Comparison of ENCODE assay signal across 23 cellular contexts in the genomic region with DNA sequence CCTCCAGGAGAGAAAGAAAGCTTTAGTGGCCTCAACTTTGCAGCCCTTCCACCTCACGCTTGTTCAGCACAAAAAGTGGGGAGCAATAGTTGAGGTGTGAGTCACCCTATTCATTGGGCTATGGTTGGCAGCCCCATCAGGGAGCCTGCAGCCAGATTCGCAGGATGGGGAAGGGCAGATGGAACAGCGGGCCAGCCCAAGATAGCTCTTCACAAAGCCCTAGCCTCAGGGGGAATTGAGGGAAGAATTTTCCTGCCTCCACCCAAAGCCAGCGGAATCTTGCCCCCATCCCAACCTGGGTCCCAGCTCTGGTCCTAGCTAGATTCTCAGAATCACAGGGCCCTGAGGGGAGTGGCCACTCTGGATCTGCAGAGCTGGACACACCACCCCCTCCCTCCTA. TPM values are rescaled to one million over a fixed set of nuclear protein-coding genes. Genes with fewer than 3 reads are reported as not detected.
DNase-seq lines count a peak whose midpoint lies in the region; ATAC-seq and TF ChIP-seq lines count a peak whose summit lies in the region.
"Had no signal": no experiment of that assay in that cellular context is flagged by ENCODE, and none has a peak within 500 bp of the region (broad histone marks: within the 10 kb centered on the region; RNA-seq: fewer than 3 reads in every experiment).

No MANE protein-coding gene starts in this region.

- H3K36me3 Mint-ChIP-seq in HFFc6 (ENCODE audit: low read depth), result no peaks in the 10 kb centered on the region

- H3K27ac ChIP-seq in RWPE1, result peak overlapping the region; percentile 100
- H3K27ac ChIP-seq: psoas muscle, SJSA1, tibial nerve had no signal

- no peak overlapping the region; the same call in 1 of the 2 replicates for H3K4me3 Mint-ChIP-seq in HFFc6
- H3K4me3 Mint-ChIP-seq: activated CD4-positive, alpha-beta T cell treated with anti-CD3 and anti-CD28 coated beads, Interleukin-2, amount 10 ng/mL, durations not matched to agents 24 days and 14 days; activated naive CD4-positive, alpha-beta T cell treated with anti-CD3 and anti-CD28 coated beads for 36 hours; nephron progenitor cell had no signal

- POLR2A ChIA-PET in RWPE1 (lab: Yijun Ruan, JAX; ENCODE audit: low non-redundant PET), result no interaction called here

- H3K4me1 Mint-ChIP-seq in HFFc6 (ENCODE audit: low read depth), result peaks cover 19% of the 10 kb centered on the region; the same call in 1 of the 2 replicates

- CTCF ChIA-PET in RWPE1 (lab: Yijun Ruan, JAX), result interaction anchor here (0.6 to 1.3 kb wide), 3 partner anchors 11 to 367 kb away, joined by 3 to 5 read pairs (median 4); no protein-coding TSS in a partner anchor

- H3K27ac Mint-ChIP-seq in HFFc6, result no peak overlapping the region
- H3K27ac Mint-ChIP-seq: activated CD4-positive, alpha-beta T cell treated with anti-CD3 and anti-CD28 coated beads, Interleukin-2, amount 10 ng/mL, durations not matched to agents 24 days and 14 days; activated naive CD4-positive, alpha-beta T cell treated with anti-CD3 and anti-CD28 coated beads for 36 hours; nephron progenitor cell had no signal

- H3K27me3 Mint-ChIP-seq in HFFc6 (ENCODE audit: insufficient read depth), result peaks cover 56% of the 10 kb centered on the region

- no peaks in the 10 kb centered on the region for H3K9me3 Mint-ChIP-seq in HFFc6
- H3K9me3 Mint-ChIP-seq: activated CD4-positive, alpha-beta T cell treated with anti-CD3 and anti-CD28 coated beads, Interleukin-2, amount 10 ng/mL, durations not matched to agents 24 days and 14 days; activated naive CD4-positive, alpha-beta T cell treated with anti-CD3 and anti-CD28 coated beads for 36 hours; nephron progenitor cell had no signal

- peak; percentile 43 for DNase-seq in HFFc6
- peak; percentile 62 for DNase-seq in RWPE1 (ENCODE audit: low spot score)
- peak; percentile 16 for DNase-seq in stimulated activated CD8-positive, alpha-beta memory T cell treated with anti-CD3 and anti-CD28 coated beads, Interleukin-4, amount 100 ng/mL, for 48 hours
- DNase-seq in COLO829 (ENCODE audit: low spot score), result no peak
- DNase-seq in NCI-H526 (lab: John Stamatoyannopoulos, UW), result no peak
- DNase-seq: activated CD4-positive, alpha-beta T cell treated with anti-CD3 and anti-CD28 coated beads, Interleukin-2, amount 10 ng/mL, durations not matched to agents 24 days and 14 days; activated naive CD4-positive, alpha-beta T cell treated with anti-CD3 and anti-CD28 coated beads for 36 hours; anterior cingulate cortex; effector CD8-positive, alpha-beta T cell; NCI-H1092 treated with DMSO at 0.1 percent for 48 hours; NCI-H2081; NCI-H510A; nephron progenitor cell; psoas muscle; small intestine; stimulated activated CD4-positive, alpha-beta T cell treated with anti-CD3 and anti-CD28 coated beads, Interleukin-2, amount 100 ng/mL, for 48 hours; stimulated activated naive CD8-positive, alpha-beta T cell treated with anti-CD3 and anti-CD28 coated beads, Interleukin-15, Interleukin-2, amounts not matched to agents 100 U/mL and 50 U/mL, for 24 hours had no signal

- ATAC-seq in esophagus mucosa (peak; percentile 27), GM21390 (IDR thresholded peaks at IDR 0.05; ENCODE audit: unreplicated experiment) (no peak)
- ATAC-seq: psoas muscle; stimulated activated naive CD8-positive, alpha-beta T cell treated with anti-CD3 and anti-CD28 coated beads, Interleukin-15, Interleukin-2, amounts not matched to agents 100 U/mL and 50 U/mL, for 24 hours had no signal

- TF ChIP-seq CTCF in HFFc6 (IDR thresholded peaks at IDR 0.05) (no peak), RWPE1 (conservative IDR thresholded peaks at IDR 0.05; ENCODE audit: low read depth) (no peak)

RNA-seq across cellular contexts. Expression of gene KRT5, which starts 3.6 kb away (rescaled TPM):
- not detected for total RNA-seq in HFFc6 (2021; fragmentation: NEBNext Ultra II Directional; extraction: Animal tissue kit (Norgen Biotek cat#: 25700))
- total RNA-seq in esophagus mucosa, result 11,855 TPM
- total RNA-seq: activated CD4-positive, alpha-beta T cell treated with anti-CD3 and anti-CD28 coated beads, Interleukin-2, amount 10 ng/mL, durations not matched to agents 24 days and 14 days; activated naive CD4-positive, alpha-beta T cell treated with anti-CD3 and anti-CD28 coated beads for 36 hours; LHCN-M2; SJSA1; T-helper 1 cell treated with Interleukin-12 subunit alpha and Interleukin-12 subunit beta and Interleukin-4 antibody, amounts not matched to agents 30 ng/mL and 1 ng/mL, for 36 hours had no signal

RNA-seq across cellular contexts. Expression of gene KRT71, which starts 29.1 kb away (rescaled TPM):
- total RNA-seq in HFFc6 (2021; fragmentation: NEBNext Ultra II Directional; extraction: Animal tissue kit (Norgen Biotek cat#: 25700)), result not detected
- total RNA-seq in esophagus mucosa, result not detected
- total RNA-seq: activated CD4-positive, alpha-beta T cell treated with anti-CD3 and anti-CD28 coated beads, Interleukin-2, amount 10 ng/mL, durations not matched to agents 24 days and 14 days; activated naive CD4-positive, alpha-beta T cell treated with anti-CD3 and anti-CD28 coated beads for 36 hours; LHCN-M2; psoas muscle; SJSA1; T-helper 1 cell treated with Interleukin-12 subunit alpha and Interleukin-12 subunit beta and Interleukin-4 antibody, amounts not matched to agents 30 ng/mL and 1 ng/mL, for 36 hours; tibial nerve had no signal

RNA-seq across cellular contexts. Expression of gene KRT6A, which starts 30.8 kb away (rescaled TPM):
- not detected for total RNA-seq in HFFc6 (2021; fragmentation: NEBNext Ultra II Directional; extraction: Animal tissue kit (Norgen Biotek cat#: 25700))
- total RNA-seq in esophagus mucosa, result 18,870 TPM
- total RNA-seq: activated CD4-positive, alpha-beta T cell treated with anti-CD3 and anti-CD28 coated beads, Interleukin-2, amount 10 ng/mL, durations not matched to agents 24 days and 14 days; activated naive CD4-positive, alpha-beta T cell treated with anti-CD3 and anti-CD28 coated beads for 36 hours; LHCN-M2; SJSA1; T-helper 1 cell treated with Interleukin-12 subunit alpha and Interleukin-12 subunit beta and Interleukin-4 antibody, amounts not matched to agents 30 ng/mL and 1 ng/mL, for 36 hours had no signal

RNA-seq across cellular contexts. Expression of gene KRT74, which starts 49.8 kb away (rescaled TPM):
- not detected for total RNA-seq in HFFc6 (2021; fragmentation: NEBNext Ultra II Directional; extraction: Animal tissue kit (Norgen Biotek cat#: 25700))
- total RNA-seq in esophagus mucosa, result 0.12 TPM
- total RNA-seq: activated CD4-positive, alpha-beta T cell treated with anti-CD3 and anti-CD28 coated beads, Interleukin-2, amount 10 ng/mL, durations not matched to agents 24 days and 14 days; activated naive CD4-positive, alpha-beta T cell treated with anti-CD3 and anti-CD28 coated beads for 36 hours; LHCN-M2; psoas muscle; SJSA1; T-helper 1 cell treated with Interleukin-12 subunit alpha and Interleukin-12 subunit beta and Interleukin-4 antibody, amounts not matched to agents 30 ng/mL and 1 ng/mL, for 36 hours; tibial nerve had no signal

RNA-seq across cellular contexts. Expression of gene KRT6C, which starts 50.2 kb away (rescaled TPM):
- total RNA-seq in HFFc6 (2021; fragmentation: NEBNext Ultra II Directional; extraction: Animal tissue kit (Norgen Biotek cat#: 25700)), result not detected
- 2,886 TPM for total RNA-seq in esophagus mucosa
- total RNA-seq: activated CD4-positive, alpha-beta T cell treated with anti-CD3 and anti-CD28 coated beads, Interleukin-2, amount 10 ng/mL, durations not matched to agents 24 days and 14 days; activated naive CD4-positive, alpha-beta T cell treated with anti-CD3 and anti-CD28 coated beads for 36 hours; LHCN-M2; SJSA1; T-helper 1 cell treated with Interleukin-12 subunit alpha and Interleukin-12 subunit beta and Interleukin-4 antibody, amounts not matched to agents 30 ng/mL and 1 ng/mL, for 36 hours; tibial nerve had no signal

Comparison
In these comparisons a context has a peak if more than half of its experiments do, and no peak if none do; other contexts are left out.
1. DNase-seq: peak in HFFc6 (single experiment), RWPE1 (single experiment) and stimulated activated CD8-positive, alpha-beta memory T cell treated with anti-CD3 and anti-CD28 coated beads, Interleukin-4, amount 100 ng/mL, for 48 hours (single experiment); none in COLO829 (single experiment) and NCI-H526 (0 of 2).
2. RNA of gene KRT5, which starts 3.6 kb away (total RNA-seq): 11,855 TPM in esophagus mucosa (single experiment); not detected in HFFc6; every median in the first group is over 1,000 times any median in the second.
3. RNA of gene KRT6A, which starts 30.8 kb away (total RNA-seq): 18,870 TPM in esophagus mucosa (single experiment); not detected in HFFc6; every median in the first group is over 1,000 times any median in the second.